In the genomic region with DNA sequence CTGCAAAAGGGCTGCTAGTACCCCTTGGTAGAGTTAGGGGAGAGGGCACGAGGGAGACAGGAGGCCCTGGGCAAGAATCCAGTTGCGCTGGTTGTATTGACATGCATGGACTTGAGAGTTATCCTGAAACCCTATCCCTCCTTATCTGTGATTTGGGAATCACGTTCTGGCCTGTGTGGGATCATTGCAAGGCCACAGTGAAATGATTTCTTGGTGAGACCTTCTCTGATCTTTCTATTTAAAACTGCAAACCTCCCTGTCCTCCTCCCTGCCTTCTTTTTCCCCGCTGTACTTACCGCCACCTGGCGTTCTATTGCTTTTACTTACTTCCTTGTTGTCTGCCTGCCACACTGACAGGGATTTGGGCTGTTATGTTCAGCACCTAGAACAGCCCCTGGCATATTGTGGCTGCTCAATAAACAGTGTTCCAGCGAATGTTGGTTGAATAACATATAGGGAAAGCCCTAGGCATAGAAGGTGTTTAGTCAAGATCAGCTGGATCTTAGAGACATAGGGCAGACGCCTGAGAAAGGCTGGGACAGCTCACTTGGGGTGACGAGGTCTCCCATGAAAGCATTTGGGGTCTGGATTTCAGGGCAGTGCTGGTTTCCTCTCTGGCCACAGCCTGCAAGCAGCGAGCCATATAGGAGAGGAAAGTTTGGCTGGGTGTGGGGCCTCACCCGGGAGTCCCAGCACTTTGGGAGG, we compare ENCODE assay signal across 9 cellular contexts. TPM values are rescaled to one million over a fixed set of nuclear protein-coding genes. Genes with fewer than 3 reads are reported as not detected.
DNase-seq lines count a peak whose midpoint lies in the region; ATAC-seq and TF ChIP-seq lines count a peak whose summit lies in the region.
"Had no signal": no experiment of that assay in that cellular context is flagged by ENCODE, and none has a peak within 500 bp of the region (broad histone marks: within the 10 kb centered on the region; RNA-seq: fewer than 3 reads in every experiment).

No MANE protein-coding gene starts in this region.

- ATAC-seq in WTC11 (peak; percentile 77), GM18873 (IDR thresholded peaks at IDR 0.05; ENCODE audit: low FRiP score, unreplicated experiment) (no peak), HG02970 (IDR thresholded peaks at IDR 0.05; ENCODE audit: low FRiP score, unreplicated experiment) (no peak)

- H3K36me3 Mint-ChIP-seq in WTC11: no peaks in the 10 kb centered on the region

- TF ChIP-seq CTCF in 22Rv1 (IDR thresholded peaks at IDR 0.05) (peak; percentile 87), WTC11 (IDR thresholded peaks at IDR 0.05) (no peak)

- no peaks in the 10 kb centered on the region for H3K27me3 Mint-ChIP-seq in WTC11 (ENCODE audit: low read depth)

- POLR2A ChIA-PET in WTC11 (lab: Charles Lee): no interaction called here

- no peak overlapping the region; the same call in 1 of the 2 replicates for H3K27ac Mint-ChIP-seq in WTC11

- no peak overlapping the region for H3K4me3 Mint-ChIP-seq in WTC11

- peak; percentile 83 for DNase-seq in ELF-1 (ENCODE audit: low read depth, low spot score)
- DNase-seq in NCI-H146 treated with DMSO at 0.1 percent for 48 hours (lab: John Stamatoyannopoulos, UW; ENCODE audit: unreplicated experiment): peak; percentile 33
- DNase-seq in WTC11 (ENCODE audit: low spot score): peak; percentile 52
- DNase-seq in iPS-NIHi11 (ENCODE audit: low spot score): peak; percentile 81
- no peak for DNase-seq in NCI-H1930 (lab: John Stamatoyannopoulos, UW)

- H3K27ac ChIP-seq in 22Rv1: no peak overlapping the region
- H3K27ac ChIP-seq: epithelial cell of prostate had no signal

- CTCF ChIA-PET in WTC11 (lab: Charles Lee): interaction anchor here (0.9 to 4.9 kb wide), 9 partner anchors 11 to 61 kb away, joined by 3 to 62 read pairs (median 4); partner anchors contain the start of gene ALPL

- no peaks in the 10 kb centered on the region for H3K9me3 Mint-ChIP-seq in WTC11

- peaks cover 45% of the 10 kb centered on the region for H3K4me1 Mint-ChIP-seq in WTC11

TF ChIP-seq in WTC11, 78 proteins besides CTCF, POLR2A, EP300 and RAD21:
- no peak for TF ChIP-seq EMX1 (CRISPR knock-in tag; IDR thresholded peaks at IDR 0.05)
- TF ChIP-seq IRF2 (CRISPR knock-in tag; IDR thresholded peaks at IDR 0.05; ENCODE audit: borderline replicate concordance, low read depth): no peak
- no peak for TF ChIP-seq ARID4B (CRISPR knock-in tag; IDR thresholded peaks at IDR 0.05; ENCODE audit: borderline replicate concordance)
- TF ChIP-seq, protein P1, sequence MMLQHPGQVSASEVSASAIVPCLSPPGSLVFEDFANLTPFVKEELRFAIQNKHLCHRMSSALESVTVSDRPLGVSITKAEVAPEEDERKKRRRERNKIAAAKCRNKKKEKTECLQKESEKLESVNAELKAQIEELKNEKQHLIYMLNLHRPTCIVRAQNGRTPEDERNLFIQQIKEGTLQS (CRISPR knock-in tag; conservative IDR thresholded peaks at IDR 0.05): no peak
- TF ChIP-seq, protein P2, sequence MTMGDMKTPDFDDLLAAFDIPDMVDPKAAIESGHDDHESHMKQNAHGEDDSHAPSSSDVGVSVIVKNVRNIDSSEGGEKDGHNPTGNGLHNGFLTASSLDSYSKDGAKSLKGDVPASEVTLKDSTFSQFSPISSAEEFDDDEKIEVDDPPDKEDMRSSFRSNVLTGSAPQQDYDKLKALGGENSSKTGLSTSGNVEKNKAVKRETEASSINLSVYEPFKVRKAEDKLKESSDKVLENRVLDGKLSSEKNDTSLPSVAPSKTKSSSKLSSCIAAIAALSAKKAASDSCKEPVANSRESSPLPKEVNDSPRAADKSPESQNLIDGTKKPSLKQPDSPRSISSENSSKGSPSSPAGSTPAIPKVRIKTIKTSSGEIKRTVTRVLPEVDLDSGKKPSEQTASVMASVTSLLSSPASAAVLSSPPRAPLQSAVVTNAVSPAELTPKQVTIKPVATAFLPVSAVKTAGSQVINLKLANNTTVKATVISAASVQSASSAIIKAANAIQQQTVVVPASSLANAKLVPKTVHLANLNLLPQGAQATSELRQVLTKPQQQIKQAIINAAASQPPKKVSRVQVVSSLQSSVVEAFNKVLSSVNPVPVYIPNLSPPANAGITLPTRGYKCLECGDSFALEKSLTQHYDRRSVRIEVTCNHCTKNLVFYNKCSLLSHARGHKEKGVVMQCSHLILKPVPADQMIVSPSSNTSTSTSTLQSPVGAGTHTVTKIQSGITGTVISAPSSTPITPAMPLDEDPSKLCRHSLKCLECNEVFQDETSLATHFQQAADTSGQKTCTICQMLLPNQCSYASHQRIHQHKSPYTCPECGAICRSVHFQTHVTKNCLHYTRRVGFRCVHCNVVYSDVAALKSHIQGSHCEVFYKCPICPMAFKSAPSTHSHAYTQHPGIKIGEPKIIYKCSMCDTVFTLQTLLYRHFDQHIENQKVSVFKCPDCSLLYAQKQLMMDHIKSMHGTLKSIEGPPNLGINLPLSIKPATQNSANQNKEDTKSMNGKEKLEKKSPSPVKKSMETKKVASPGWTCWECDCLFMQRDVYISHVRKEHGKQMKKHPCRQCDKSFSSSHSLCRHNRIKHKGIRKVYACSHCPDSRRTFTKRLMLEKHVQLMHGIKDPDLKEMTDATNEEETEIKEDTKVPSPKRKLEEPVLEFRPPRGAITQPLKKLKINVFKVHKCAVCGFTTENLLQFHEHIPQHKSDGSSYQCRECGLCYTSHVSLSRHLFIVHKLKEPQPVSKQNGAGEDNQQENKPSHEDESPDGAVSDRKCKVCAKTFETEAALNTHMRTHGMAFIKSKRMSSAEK (CRISPR knock-in tag; IDR thresholded peaks at IDR 0.05; ENCODE audit: borderline replicate concordance): no peak
- no peak for TF ChIP-seq E2F4 (CRISPR knock-in tag; IDR thresholded peaks at IDR 0.05; ENCODE audit: borderline replicate concordance, low read depth)
- no peak for TF ChIP-seq NFE2L1 (CRISPR knock-in tag; IDR thresholded peaks at IDR 0.05)
- no peak for TF ChIP-seq ERG (CRISPR knock-in tag; IDR thresholded peaks at IDR 0.05)
- TF ChIP-seq ZNF138 (CRISPR knock-in tag; conservative IDR thresholded peaks at IDR 0.05): no peak
- TF ChIP-seq SP1 (CRISPR knock-in tag; conservative IDR thresholded peaks at IDR 0.05): no peak
- TF ChIP-seq, protein P3, sequence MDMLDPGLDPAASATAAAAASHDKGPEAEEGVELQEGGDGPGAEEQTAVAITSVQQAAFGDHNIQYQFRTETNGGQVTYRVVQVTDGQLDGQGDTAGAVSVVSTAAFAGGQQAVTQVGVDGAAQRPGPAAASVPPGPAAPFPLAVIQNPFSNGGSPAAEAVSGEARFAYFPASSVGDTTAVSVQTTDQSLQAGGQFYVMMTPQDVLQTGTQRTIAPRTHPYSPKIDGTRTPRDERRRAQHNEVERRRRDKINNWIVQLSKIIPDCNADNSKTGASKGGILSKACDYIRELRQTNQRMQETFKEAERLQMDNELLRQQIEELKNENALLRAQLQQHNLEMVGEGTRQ (CRISPR knock-in tag; IDR thresholded peaks at IDR 0.05): no peak
- no peak for TF ChIP-seq SMAD3 (CRISPR knock-in tag; IDR thresholded peaks at IDR 0.05; ENCODE audit: borderline replicate concordance)
- no peak for TF ChIP-seq MXD4 (CRISPR knock-in tag; IDR thresholded peaks at IDR 0.05; ENCODE audit: borderline replicate concordance)
- no peak for TF ChIP-seq SOX15 (CRISPR knock-in tag; IDR thresholded peaks at IDR 0.05)

RNA-seq across cellular contexts. Expression of gene ALPL, which starts 25.6 kb away (rescaled TPM):
- total RNA-seq in WTC11 (2021): 140 to 148 TPM (median 148 TPM) in 3 replicates

Comparison
In these comparisons a context has a peak if more than half of its experiments do, and no peak if none do; other contexts are left out.
1. DNase-seq: peak in ELF-1 (single experiment), NCI-H146 treated with DMSO at 0.1 percent for 48 hours (single experiment), WTC11 (single experiment) and iPS-NIHi11 (single experiment); none in NCI-H1930 (0 of 2).